In genomic region chr11:22472306-22472705, GRCh38 we compare ENCODE assay signal across 19 cellular contexts.
A peak's percentile ranks its signal among the peaks of the same experiment; 100 is the strongest.
DNase-seq lines count a peak whose midpoint lies in the region; ATAC-seq and TF ChIP-seq lines count a peak whose summit lies in the region.
"Had no signal": no experiment of that assay in that cellular context is flagged by ENCODE, and none has a peak within 500 bp of the region (broad histone marks: within the 10 kb centered on the region; RNA-seq: fewer than 3 reads in every experiment).

No MANE protein-coding gene starts in this region.

- no peaks in the 10 kb centered on the region for H3K9me3 Mint-ChIP-seq in activated T-helper 1 cell treated with anti-CD3 and anti-CD28 coated beads, Interleukin-12 subunit alpha, Interleukin-12 subunit beta, Interleukin-2, Interleukin-4 antibody, amounts not matched to agents 30 ng/mL and 10 ng/mL and 1 ng/mL, durations not matched to agents 14 hours and 24 hours and 36 hours
- H3K9me3 Mint-ChIP-seq: nephron progenitor cell had no signal

- no peak overlapping the region for H2AFZ ChIP-seq in parathyroid adenoma

- H3K36me3 ChIP-seq in parathyroid adenoma (ENCODE audit: control insufficient read depth, insufficient read depth, low read length) (no peaks in the 10 kb centered on the region), body of pancreas (replicated peaks in 1 of 2; ENCODE audit: insufficient read depth in 1 of 2, low read depth in 2 of 2) (no peaks in the 10 kb centered on the region)
- H3K36me3 ChIP-seq: Peyer's patch had no signal

- H3K27me3 Mint-ChIP-seq in activated T-helper 1 cell treated with anti-CD3 and anti-CD28 coated beads, Interleukin-12 subunit alpha, Interleukin-12 subunit beta, Interleukin-2, Interleukin-4 antibody, amounts not matched to agents 30 ng/mL and 10 ng/mL and 1 ng/mL, durations not matched to agents 14 hours and 24 hours and 36 hours (ENCODE audit: insufficient read depth) = no peaks in the 10 kb centered on the region

- no peaks in the 10 kb centered on the region for H3K36me3 Mint-ChIP-seq in activated T-helper 1 cell treated with anti-CD3 and anti-CD28 coated beads, Interleukin-12 subunit alpha, Interleukin-12 subunit beta, Interleukin-2, Interleukin-4 antibody, amounts not matched to agents 30 ng/mL and 10 ng/mL and 1 ng/mL, durations not matched to agents 14 hours and 24 hours and 36 hours (ENCODE audit: low read depth)
- H3K36me3 Mint-ChIP-seq: CD8-positive, alpha-beta memory T cell; stimulated activated naive B cell treated with anti-CD40 and anti-IgM and Interleukin-4, amounts not matched to agents 10 μg/mL and 1 μg/mL and 100 μg/mL, for 72 hours had no signal

- 78 to 82% methylated on average over 7 of the region's 7 CpGs for WGBS in body of pancreas, 2 donors

- H3K27me3 ChIP-seq in parathyroid adenoma (ENCODE audit: control insufficient read depth, insufficient read depth, low read length) = no peaks in the 10 kb centered on the region
- H3K27me3 ChIP-seq in body of pancreas = no peaks in the 10 kb centered on the region
- H3K27me3 ChIP-seq: Peyer's patch had no signal

- H3K27ac ChIP-seq in parathyroid adenoma = no peak overlapping the region
- no peak overlapping the region for H3K27ac ChIP-seq in body of pancreas
- H3K27ac ChIP-seq: Peyer's patch, VCaP had no signal

- DNase-seq in NCI-H1092 treated with DMSO at 0.1 percent for 48 hours (lab: John Stamatoyannopoulos, UW) (peak; percentile 17), NCI-H1092 (lab: John Stamatoyannopoulos, UW) (no peak), dermis blood vessel endothelial cell (peak; percentile 18), body of pancreas (no peak)
- no peak for DNase-seq in activated T-helper 1 cell treated with anti-CD3 and anti-CD28 coated beads, Interleukin-12 subunit alpha, Interleukin-12 subunit beta, Interleukin-2, Interleukin-4 antibody, amounts not matched to agents 30 ng/mL and 10 ng/mL and 1 ng/mL, durations not matched to agents 14 hours and 24 hours and 36 hours (ENCODE audit: low spot score)
- DNase-seq: activated CD8-positive, alpha-beta T cell treated with anti-CD3 and anti-CD28 coated beads, Interleukin-2, amount 10 ng/mL, durations not matched to agents 7 days and 5 days; CD8-positive, alpha-beta memory T cell; cerebellar nuclear complex; H7; NCI-H2029; NCI-H526; nephron progenitor cell; Peyer's patch; stimulated activated CD4-positive, alpha-beta T cell treated with anti-CD3 and anti-CD28 coated beads, Interleukin-12 subunit alpha, Interleukin-12 subunit beta, amount 100 ng/mL, for 4 hours; stimulated activated naive B cell treated with anti-CD40 and anti-IgM and Interleukin-4, amounts not matched to agents 10 μg/mL and 1 μg/mL and 100 μg/mL, for 72 hours had no signal

- no peak overlapping the region for H3K9ac ChIP-seq in parathyroid adenoma

- TF ChIP-seq CTCF in LNCAP (IDR thresholded peaks at IDR 0.05) (peak; percentile 28; the same call in 1 of the 2 replicates), parathyroid adenoma (IDR thresholded peaks at IDR 0.05) (peak; percentile 24), body of pancreas (IDR thresholded peaks at IDR 0.05) (no peak)

- H3K4me1 ChIP-seq in parathyroid adenoma (no peaks in the 10 kb centered on the region), body of pancreas (no peaks in the 10 kb centered on the region)
- H3K4me1 ChIP-seq: Peyer's patch had no signal

- H3K4me2 ChIP-seq in parathyroid adenoma (ENCODE audit: low read length) = no peak overlapping the region

- H3K9me3 ChIP-seq in parathyroid adenoma (ENCODE audit: control insufficient read depth, low read length) (no peaks in the 10 kb centered on the region), body of pancreas (no peaks in the 10 kb centered on the region)
- H3K9me3 ChIP-seq: Peyer's patch had no signal

- H3K4me1 Mint-ChIP-seq in activated T-helper 1 cell treated with anti-CD3 and anti-CD28 coated beads, Interleukin-12 subunit alpha, Interleukin-12 subunit beta, Interleukin-2, Interleukin-4 antibody, amounts not matched to agents 30 ng/mL and 10 ng/mL and 1 ng/mL, durations not matched to agents 14 hours and 24 hours and 36 hours (ENCODE audit: low read depth) = no peaks in the 10 kb centered on the region
- H3K4me1 Mint-ChIP-seq: CD8-positive, alpha-beta memory T cell; stimulated activated naive B cell treated with anti-CD40 and anti-IgM and Interleukin-4, amounts not matched to agents 10 μg/mL and 1 μg/mL and 100 μg/mL, for 72 hours had no signal

- intact Hi-C loops in activated T-helper 1 cell treated with anti-CD3 and anti-CD28 coated beads, Interleukin-12 subunit alpha, Interleukin-12 subunit beta, Interleukin-2, Interleukin-4 antibody, amounts not matched to agents 30 ng/mL and 10 ng/mL and 1 ng/mL, durations not matched to agents 14 hours and 24 hours and 36 hours (cut with micrococcal nuclease) = no loop called here
- intact Hi-C loops in body of pancreas (cut with DNase I) = no loop called here

- ATAC-seq in HG02973 (IDR thresholded peaks at IDR 0.05; ENCODE audit: unreplicated experiment) (no peak), body of pancreas (no peak)
- ATAC-seq: activated CD8-positive, alpha-beta T cell treated with anti-CD3 and anti-CD28 coated beads, Interleukin-2, amount 10 ng/mL, durations not matched to agents 7 days and 5 days; stimulated activated naive B cell treated with anti-CD40 and anti-IgM and Interleukin-4, amounts not matched to agents 10 μg/mL and 1 μg/mL and 100 μg/mL, for 72 hours had no signal

- H3K4me3 ChIP-seq in parathyroid adenoma (ENCODE audit: low read depth, low read length) (no peak overlapping the region), body of pancreas (no peak overlapping the region)
- H3K4me3 ChIP-seq: Peyer's patch had no signal

- H3K27ac Mint-ChIP-seq in activated T-helper 1 cell treated with anti-CD3 and anti-CD28 coated beads, Interleukin-12 subunit alpha, Interleukin-12 subunit beta, Interleukin-2, Interleukin-4 antibody, amounts not matched to agents 30 ng/mL and 10 ng/mL and 1 ng/mL, durations not matched to agents 14 hours and 24 hours and 36 hours = no peak overlapping the region
- H3K27ac Mint-ChIP-seq: activated CD8-positive, alpha-beta T cell treated with anti-CD3 and anti-CD28 coated beads, Interleukin-2, amount 10 ng/mL, durations not matched to agents 7 days and 5 days; CD8-positive, alpha-beta memory T cell; stimulated activated naive B cell treated with anti-CD40 and anti-IgM and Interleukin-4, amounts not matched to agents 10 μg/mL and 1 μg/mL and 100 μg/mL, for 72 hours had no signal

- no peaks in the 10 kb centered on the region for H3K79me2 ChIP-seq in parathyroid adenoma

- no peak overlapping the region for H3K4me3 Mint-ChIP-seq in activated T-helper 1 cell treated with anti-CD3 and anti-CD28 coated beads, Interleukin-12 subunit alpha, Interleukin-12 subunit beta, Interleukin-2, Interleukin-4 antibody, amounts not matched to agents 30 ng/mL and 10 ng/mL and 1 ng/mL, durations not matched to agents 14 hours and 24 hours and 36 hours
- H3K4me3 Mint-ChIP-seq: activated CD8-positive, alpha-beta T cell treated with anti-CD3 and anti-CD28 coated beads, Interleukin-2, amount 10 ng/mL, durations not matched to agents 7 days and 5 days; CD8-positive, alpha-beta memory T cell; nephron progenitor cell; stimulated activated naive B cell treated with anti-CD40 and anti-IgM and Interleukin-4, amounts not matched to agents 10 μg/mL and 1 μg/mL and 100 μg/mL, for 72 hours had no signal

- TF ChIP-seq POLR2A in body of pancreas (IDR thresholded peaks at IDR 0.05) = no peak

Comparison
In these comparisons a context has a peak if more than half of its experiments do, and no peak if none do; other contexts are left out.
1. DNase-seq: peak in NCI-H1092 treated with DMSO at 0.1 percent for 48 hours (single experiment) and dermis blood vessel endothelial cell (single experiment); none in NCI-H1092 (single experiment), activated T-helper 1 cell treated with anti-CD3 and anti-CD28 coated beads, Interleukin-12 subunit alpha, Interleukin-12 subunit beta, Interleukin-2, Interleukin-4 antibody, amounts not matched to agents 30 ng/mL and 10 ng/mL and 1 ng/mL, durations not matched to agents 14 hours and 24 hours and 36 hours (single experiment) and body of pancreas (0 of 4).
2. CTCF ChIP-seq: peak in LNCAP (single experiment) and parathyroid adenoma (single experiment); none in body of pancreas (0 of 7).